Comparison of ENCODE assay signal across 14 cellular contexts in genomic region chr14:65304239-65304638, GRCh38.
DNase-seq lines count a peak whose midpoint lies in the region; ATAC-seq and TF ChIP-seq lines count a peak whose summit lies in the region.
"Had no signal": no experiment of that assay in that cellular context is flagged by ENCODE, and none has a peak within 500 bp of the region (broad histone marks: within the 10 kb centered on the region; RNA-seq: fewer than 3 reads in every experiment).

No MANE protein-coding gene starts in this region.

- no peaks in the 10 kb centered on the region for H3K36me3 ChIP-seq in CD8-positive, alpha-beta memory T cell (ENCODE audit: insufficient read depth, low read length)
- no peaks in the 10 kb centered on the region for H3K36me3 ChIP-seq in GM23248 (ENCODE audit: low read depth)
- H3K36me3 ChIP-seq in naive thymus-derived CD4-positive, alpha-beta T cell (ENCODE audit: control insufficient read depth in 2 of 3, insufficient read depth in 3 of 3, low read length in 3 of 3) = no peaks in the 10 kb centered on the region
- H3K36me3 ChIP-seq: BLaER1 treated with 17β-estradiol and CSF1 and Interleukin-3, amounts not matched to agents 10 nM and 100 nM; upper lobe of left lung had no signal

- no peak overlapping the region for H3K9ac ChIP-seq in GM23248
- H3K9ac ChIP-seq: BLaER1 treated with 17β-estradiol and CSF1 and Interleukin-3, amounts not matched to agents 10 nM and 100 nM had no signal

- no peaks in the 10 kb centered on the region for H4K20me1 ChIP-seq in GM23248 (ENCODE audit: insufficient read depth)
- H4K20me1 ChIP-seq: BLaER1 treated with 17β-estradiol and CSF1 and Interleukin-3, amounts not matched to agents 10 nM and 100 nM had no signal

- no peaks in the 10 kb centered on the region for H3K9me2 ChIP-seq in GM23248 (ENCODE audit: insufficient read depth)

- ATAC-seq in activated CD8-positive, alpha-beta T cell treated with anti-CD3 and anti-CD28 coated beads for 36 hours = no peak
- ATAC-seq in naive thymus-derived CD4-positive, alpha-beta T cell = no peak
- no peak for ATAC-seq in Right ventricle myocardium superior (ENCODE audit: poor library complexity)

- CTCF ChIA-PET in CD8-positive, alpha-beta memory T cell (lab: Charles Lee) = interaction anchor here (1.9 kb wide), 1 partner anchor 12 kb away, joined by 9 read pairs; no protein-coding TSS in a partner anchor
- CTCF ChIA-PET in activated CD8-positive, alpha-beta T cell treated with anti-CD3 and anti-CD28 coated beads for 36 hours (lab: Charles Lee) = interaction anchor here (1.2 to 1.6 kb wide), 4 partner anchors 10 to 17 kb away, joined by 3 to 7 read pairs (median 6); no protein-coding TSS in a partner anchor
- CTCF ChIA-PET in naive thymus-derived CD4-positive, alpha-beta T cell (lab: Charles Lee) = interaction anchor here (0.6 to 0.7 kb wide), 2 partner anchors 14 to 42 kb away, joined by 3 to 6 read pairs; no protein-coding TSS in a partner anchor

- intact Hi-C loops in activated CD8-positive, alpha-beta T cell treated with anti-CD3 and anti-CD28 coated beads for 36 hours (cut with micrococcal nuclease) = loop anchor here (5.0 kb wide), 4 partner anchors 33 to 108 kb away; partner anchors contain the start of gene FUT8
- intact Hi-C loops in naive thymus-derived CD4-positive, alpha-beta T cell (cut with micrococcal nuclease) = loop anchor here in 1 of 2 donors (5.0 kb wide), 1 partner anchor 108 kb away; the partner anchor contains the start of gene FUT8
- intact Hi-C loops in Right ventricle myocardium superior (cut with DNase I) = no loop called here

- peaks cover 30% of the 10 kb centered on the region for H3K4me1 ChIP-seq in CD8-positive, alpha-beta memory T cell (ENCODE audit: insufficient read depth, low read length)
- peaks cover 12% of the 10 kb centered on the region for H3K4me1 ChIP-seq in GM23248 (ENCODE audit: insufficient read depth)
- peaks cover 16 to 25% of the 10 kb centered on the region in 2 donors for H3K4me1 ChIP-seq in naive thymus-derived CD4-positive, alpha-beta T cell (ENCODE audit: control insufficient read depth in 2 of 2, insufficient read depth in 2 of 2, low read length in 2 of 2)

- H3K4me2 ChIP-seq in GM23248 (ENCODE audit: unreplicated experiment) = no peak overlapping the region

- H3K9me3 Mint-ChIP-seq in CD8-positive, alpha-beta memory T cell = no peaks in the 10 kb centered on the region
- peaks cover 4% of the 10 kb centered on the region for H3K9me3 Mint-ChIP-seq in activated CD8-positive, alpha-beta T cell treated with anti-CD3 and anti-CD28 coated beads for 36 hours
- peaks cover 0 to 2% (median 0%) of the 10 kb centered on the region in 11 donors for H3K9me3 Mint-ChIP-seq in naive thymus-derived CD4-positive, alpha-beta T cell
- no peaks in the 10 kb centered on the region for H3K9me3 Mint-ChIP-seq in mesothelial cell of epicardium
- H3K9me3 Mint-ChIP-seq: activated naive CD4-positive, alpha-beta T cell treated with anti-CD3 and anti-CD28 coated beads, Interleukin-2, amount 50 U/mL, for 24 hours had no signal

- in situ Hi-C loops in GM23248 (cut with MboI) (no loop called here), GM13976 (cut with MboI; ENCODE audit: low sequenced_read_pairs, unreplicated experiment) (no loop called here)

- peak overlapping the region in 1 of 7 donors; percentile 28 for H3K4me3 Mint-ChIP-seq in CD8-positive, alpha-beta memory T cell
- no peak overlapping the region for H3K4me3 Mint-ChIP-seq in activated CD8-positive, alpha-beta T cell treated with anti-CD3 and anti-CD28 coated beads for 36 hours
- peak overlapping the region in 5 of 10 donors; percentile 1 to 48 (median 14) for H3K4me3 Mint-ChIP-seq in naive thymus-derived CD4-positive, alpha-beta T cell
- no peak overlapping the region for H3K4me3 Mint-ChIP-seq in mesothelial cell of epicardium
- H3K4me3 Mint-ChIP-seq: activated naive CD4-positive, alpha-beta T cell treated with anti-CD3 and anti-CD28 coated beads, Interleukin-2, amount 50 U/mL, for 24 hours had no signal

- DNase-seq in CD8-positive, alpha-beta memory T cell = no peak
- DNase-seq in GM23248 (no peak), mesothelial cell of epicardium (ENCODE audit: low spot score in 2 of 2, unreplicated experiment in 2 of 2) (no peak), inferior parietal cortex (ENCODE audit: extremely low spot score) (no peak), Right ventricle myocardium superior (no peak), GM13976 (ENCODE audit: low spot score) (no peak)
- DNase-seq in activated CD8-positive, alpha-beta T cell treated with anti-CD3 and anti-CD28 coated beads for 36 hours = no peak
- no peak for DNase-seq in naive thymus-derived CD4-positive, alpha-beta T cell
- DNase-seq: central memory CD4-positive, alpha-beta T cell; islet precursor cell; NCI-H1048 had no signal

- POLR2A ChIA-PET in CD8-positive, alpha-beta memory T cell (lab: Charles Lee) = no interaction called here
- POLR2A ChIA-PET in activated CD8-positive, alpha-beta T cell treated with anti-CD3 and anti-CD28 coated beads for 36 hours (lab: Charles Lee) = interaction anchor here (0.7 to 4.3 kb wide), 10 partner anchors 10 to 523 kb away, joined by 3 to 24 read pairs (median 4); partner anchors contain the start of gene FUT8
- POLR2A ChIA-PET in naive thymus-derived CD4-positive, alpha-beta T cell (lab: Charles Lee) = interaction anchor here (1.2 kb wide), 1 partner anchor 15 kb away, joined by 3 read pairs; no protein-coding TSS in a partner anchor

- no peaks in the 10 kb centered on the region for H3K27me3 ChIP-seq in CD8-positive, alpha-beta memory T cell (ENCODE audit: insufficient read depth, low read length, poor library complexity, severe bottlenecking)
- H3K27me3 ChIP-seq in GM23248 (replicated peaks; ENCODE audit: insufficient read depth) = no peaks in the 10 kb centered on the region
- no peaks in the 10 kb centered on the region for H3K27me3 ChIP-seq in naive thymus-derived CD4-positive, alpha-beta T cell (ENCODE audit: control insufficient read depth in 2 of 2, insufficient read depth in 2 of 2, low read length in 2 of 2)
- H3K27me3 ChIP-seq: upper lobe of left lung had no signal

- no peak overlapping the region for H3K4me3 ChIP-seq in CD8-positive, alpha-beta memory T cell (ENCODE audit: low read length)
- no peak overlapping the region for H3K4me3 ChIP-seq in GM23248
- no peak overlapping the region for H3K4me3 ChIP-seq in naive thymus-derived CD4-positive, alpha-beta T cell (ENCODE audit: low read length)
- H3K4me3 ChIP-seq: BLaER1 treated with 17β-estradiol and CSF1 and Interleukin-3, amounts not matched to agents 10 nM and 100 nM; upper lobe of left lung had no signal

- WGBS in GM23248 (ENCODE audit: low coverage in 1 of 2, low lambda C conversion rate in 2 of 2, missing lambda C conversion rate in 2 of 2), 2 experiments = 78 to 87% methylated on average over 4 of the region's 4 CpGs

- H3K9me3 ChIP-seq in CD8-positive, alpha-beta memory T cell (ENCODE audit: low read length) = no peaks in the 10 kb centered on the region
- no peaks in the 10 kb centered on the region for H3K9me3 ChIP-seq in GM23248 (ENCODE audit: low read depth)
- no peaks in the 10 kb centered on the region for H3K9me3 ChIP-seq in naive thymus-derived CD4-positive, alpha-beta T cell (ENCODE audit: control insufficient read depth in 2 of 3, low read length in 3 of 3)
- H3K9me3 ChIP-seq: upper lobe of left lung had no signal

- no peak overlapping the region for H3K27ac ChIP-seq in CD8-positive, alpha-beta memory T cell (ENCODE audit: low read depth, low read length)
- H3K27ac ChIP-seq in GM23248 = no peak overlapping the region
- no peak overlapping the region for H3K27ac ChIP-seq in naive thymus-derived CD4-positive, alpha-beta T cell (ENCODE audit: low read depth, low read length)

- H3K27ac Mint-ChIP-seq in CD8-positive, alpha-beta memory T cell = peak overlapping the region; percentile 31 to 91 (median 81)
- H3K27ac Mint-ChIP-seq in activated CD8-positive, alpha-beta T cell treated with anti-CD3 and anti-CD28 coated beads for 36 hours = peak overlapping the region; percentile 80
- H3K27ac Mint-ChIP-seq in naive thymus-derived CD4-positive, alpha-beta T cell = peak overlapping the region in 5 of 9 donors; percentile 22 to 93 (median 38)
- no peak overlapping the region for H3K27ac Mint-ChIP-seq in mesothelial cell of epicardium

- peaks cover 0 to 5% (median 0%) of the 10 kb centered on the region in 3 donors for H3K36me3 Mint-ChIP-seq in CD8-positive, alpha-beta memory T cell
- H3K36me3 Mint-ChIP-seq in activated CD8-positive, alpha-beta T cell treated with anti-CD3 and anti-CD28 coated beads for 36 hours (ENCODE audit: low read depth) = peaks cover 4% of the 10 kb centered on the region
- peaks cover 0 to 21% (median 0%) of the 10 kb centered on the region in 5 donors for H3K36me3 Mint-ChIP-seq in naive thymus-derived CD4-positive, alpha-beta T cell
- H3K36me3 Mint-ChIP-seq in mesothelial cell of epicardium = no peaks in the 10 kb centered on the region
- H3K36me3 Mint-ChIP-seq: activated naive CD4-positive, alpha-beta T cell treated with anti-CD3 and anti-CD28 coated beads, Interleukin-2, amount 50 U/mL, for 24 hours had no signal

- H2AFZ ChIP-seq in GM23248 = peak overlapping the region; percentile 68; the same call in 1 of the 2 replicates

- peaks cover 31 to 69% (median 49%) of the 10 kb centered on the region in 3 donors for H3K4me1 Mint-ChIP-seq in CD8-positive, alpha-beta memory T cell
- H3K4me1 Mint-ChIP-seq in activated CD8-positive, alpha-beta T cell treated with anti-CD3 and anti-CD28 coated beads for 36 hours (ENCODE audit: low read depth) = peaks cover 74% of the 10 kb centered on the region
- H3K4me1 Mint-ChIP-seq in naive thymus-derived CD4-positive, alpha-beta T cell = peaks cover 34 to 72% (median 64%) of the 10 kb centered on the region in 7 donors
- peaks cover 19% of the 10 kb centered on the region for H3K4me1 Mint-ChIP-seq in mesothelial cell of epicardium

- H3K79me2 ChIP-seq in GM23248 (ENCODE audit: insufficient read depth) = no peaks in the 10 kb centered on the region

- H3K27me3 Mint-ChIP-seq in CD8-positive, alpha-beta memory T cell = no peaks in the 10 kb centered on the region
- H3K27me3 Mint-ChIP-seq in activated CD8-positive, alpha-beta T cell treated with anti-CD3 and anti-CD28 coated beads for 36 hours = no peaks in the 10 kb centered on the region
- no peaks in the 10 kb centered on the region for H3K27me3 Mint-ChIP-seq in naive thymus-derived CD4-positive, alpha-beta T cell
- H3K27me3 Mint-ChIP-seq in mesothelial cell of epicardium (ENCODE audit: low read depth) = no peaks in the 10 kb centered on the region
- H3K27me3 Mint-ChIP-seq: activated naive CD4-positive, alpha-beta T cell treated with anti-CD3 and anti-CD28 coated beads, Interleukin-2, amount 50 U/mL, for 24 hours had no signal

- TF ChIP-seq CTCF in activated CD8-positive, alpha-beta T cell treated with anti-CD3 and anti-CD28 coated beads for 36 hours (IDR thresholded peaks at IDR 0.05) = no peak
- TF ChIP-seq CTCF in mesothelial cell of epicardium (IDR thresholded peaks at IDR 0.05; ENCODE audit: unreplicated experiment) (no peak), GM13976 (IDR thresholded peaks at IDR 0.05; ENCODE audit: borderline replicate concordance, control extremely low read depth, extremely low read depth, insufficient read depth, missing control alignments) (no peak)

- peaks cover 6% of the 10 kb centered on the region; the same call in 1 of the 2 replicates for H3F3A ChIP-seq in GM23248 (ENCODE audit: insufficient read depth)
